In genomic region chr6:73231986-73232391, GRCh38 we compare ENCODE assay signal across 1 cellular context.
TF ChIP-seq lines count a peak whose summit lies in the region.

No MANE protein-coding gene starts in this region.

TF ChIP-seq in GM12878, 131 proteins besides CTCF, POLR2A, EP300 and RAD21 (continued from another document):
- TF ChIP-seq TCF3 (IDR thresholded peaks at IDR 0.05; ENCODE audit: borderline replicate concordance, insufficient read depth, low read depth, low read length) (no peak), STAT3 (IDR thresholded peaks at IDR 0.05; ENCODE audit: low read depth, low read length) (no peak), ATF7 (IDR thresholded peaks at IDR 0.05; ENCODE audit: low read depth) (0 out of 2 replicates have a peak, but pooled peaks have one; percentile 26), BHLHE40 (IDR thresholded peaks at IDR 0.05; ENCODE audit: borderline replicate concordance in 1 of 2, low read depth in 2 of 2, low read length in 1 of 2) (peak in 1 of 2 experiments; percentile 22; a peak in 1 of 4 replicates), RAD51 (IDR thresholded peaks at IDR 0.05) (no peak), SPI1 (IDR thresholded peaks at IDR 0.05; ENCODE audit: borderline replicate concordance, insufficient read depth, low read depth, low read length) (peak; percentile 72; the same call in 1 of the 2 replicates), EZH2 (IDR thresholded peaks at IDR 0.05; ENCODE audit: borderline replicate concordance, control insufficient read depth, low read depth, low read length) (no peak), IKZF2 (IDR thresholded peaks at IDR 0.05) (peak; percentile 18 to 39; a peak in 1 of 4 replicates), CUX1 (IDR thresholded peaks at IDR 0.05; ENCODE audit: insufficient replicate concordance, low read depth, low read length) (no peak), ATF2 (IDR thresholded peaks at IDR 0.05; ENCODE audit: low read length) (no peak), ZNF592 (IDR thresholded peaks at IDR 0.05) (no peak), DPF2 (IDR thresholded peaks at IDR 0.05) (peak; percentile 38; the same call in 1 of the 2 replicates), PKNOX1 (IDR thresholded peaks at IDR 0.05) (peak; percentile 48)
